ENCODE assay signal across 18 cellular contexts in genomic region chr7:87853237-87853864, GRCh38. TPM values are rescaled to one million over a fixed set of nuclear protein-coding genes. Genes with fewer than 3 reads are reported as not detected.
A peak's percentile ranks its signal among the peaks of the same experiment; 100 is the strongest.
DNase-seq lines count a peak whose midpoint lies in the region; ATAC-seq, FAIRE-seq and TF ChIP-seq lines count a peak whose summit lies in the region.
"Had no signal": no experiment of that assay in that cellular context is flagged by ENCODE, and none has a peak within 500 bp of the region (broad histone marks: within the 10 kb centered on the region; RNA-seq: fewer than 3 reads in every experiment).

No MANE protein-coding gene starts in this region.

- BruUV-seq in HCT116 (replicated peaks; lab: Mats Ljungman, UMichigan): no TSS peak

- no peaks in the 10 kb centered on the region for H3K27me3 ChIP-seq in HCT116 (ENCODE audit: insufficient read depth, low read length)
- no peaks in the 10 kb centered on the region for H3K27me3 ChIP-seq in bronchial epithelial cell (ENCODE audit: control insufficient read depth, insufficient read depth, low read length)
- H3K27me3 ChIP-seq: cardiac muscle cell, esophagus muscularis mucosa, SJCRH30 had no signal

- H3K27ac ChIP-seq in HCT116 (ENCODE audit: low read depth, low read length): no peak overlapping the region
- H3K27ac ChIP-seq: cardiac muscle cell, esophagus muscularis mucosa, SJCRH30 had no signal

- H3K4me3 ChIP-seq in HCT116 (replicated peaks in 1 of 2; ENCODE audit: low read depth in 1 of 2, low read length in 2 of 2) (no peak overlapping the region), bronchial epithelial cell (ENCODE audit: low read depth, low read length) (no peak overlapping the region)
- H3K4me3 ChIP-seq: cardiac muscle cell, esophagus muscularis mucosa, SJCRH30 had no signal

- in situ Hi-C loops in G401 (cut with HindIII; ENCODE audit: low sequenced_read_pairs): no loop called here

- TF ChIP-seq CTCF in HCT116 (IDR thresholded peaks at IDR 0.05 in 2 of 3, conservative IDR thresholded peaks at IDR 0.05 in 1 of 3; ENCODE audit: borderline replicate concordance in 1 of 3, insufficient read depth in 1 of 3, low read depth in 2 of 3, low read length in 2 of 3) (no peak), bronchial epithelial cell (IDR thresholded peaks at IDR 0.05; ENCODE audit: insufficient read depth, low read length, severe bottlenecking) (no peak)

- no peaks in the 10 kb centered on the region for H3K9me3 ChIP-seq in HCT116 (ENCODE audit: control insufficient read depth in 1 of 2, insufficient read depth in 1 of 2, low read depth in 1 of 2, low read length in 2 of 2)
- H3K9me3 ChIP-seq: esophagus muscularis mucosa, SJCRH30 had no signal

- H3K79me2 ChIP-seq in HCT116 (ENCODE audit: insufficient read depth, low read length): peaks cover 4% of the 10 kb centered on the region; the same call in 1 of the 2 replicates

- DNase-seq in ELR (ENCODE audit: low read depth): peak; percentile 62
- no peak for DNase-seq in HCT116 (ENCODE audit: low read depth, low spot score)
- DNase-seq in bronchial epithelial cell (ENCODE audit: low read depth): peak; percentile 78
- peak; percentile 17 for DNase-seq in myocyte (ENCODE audit: low read depth)
- DNase-seq in SHP77 (lab: John Stamatoyannopoulos, UW): no peak
- no peak for DNase-seq in HK-2 (ENCODE audit: unreplicated experiment)
- no peak for DNase-seq in G401 (ENCODE audit: low spot score)
- DNase-seq: activated CD4-positive, alpha-beta T cell treated with anti-CD3 and anti-CD28 coated beads, Interleukin-2, amount 10 ng/mL, durations not matched to agents 24 days and 14 days; activated naive CD4-positive, alpha-beta T cell treated with anti-CD3 and anti-CD28 coated beads, Interleukin-2, amount 50 U/mL, for 16 hours; activated T-cell treated with anti-CD3 and anti-CD28 coated beads for 4 hours; C1 segment of cervical spinal cord; NCI-H187; NCI-H524 treated with DMSO at 0.1 percent for 48 hours; SJCRH30; T-helper 9 cell had no signal

- peaks cover 0 to 7% of the 10 kb centered on the region in 2 experiments; a peak in 2 of 4 replicates for H3K4me1 ChIP-seq in HCT116 (ENCODE audit: control insufficient read depth in 1 of 2, insufficient read depth in 2 of 2, low read length in 2 of 2)
- H3K4me1 ChIP-seq: esophagus muscularis mucosa, SJCRH30 had no signal

- no peaks in the 10 kb centered on the region for H4K20me1 ChIP-seq in HCT116 (ENCODE audit: insufficient read depth)

- FAIRE-seq in bronchial epithelial cell (lab: Jason Lieb, UNC): no peak

- RAD21 ChIA-PET in HCT116 (lab: Charles Lee; ENCODE audit: low non-redundant PET in 1 of 2, low total read pairs in 2 of 2, uncharacterized antibody in 2 of 2, unreplicated experiment in 2 of 2): no interaction called here

- no peak overlapping the region for H3K9ac ChIP-seq in HCT116 (ENCODE audit: low read length)

- no peak for TF ChIP-seq POLR2A in HCT116 (IDR thresholded peaks at IDR 0.05; ENCODE audit: borderline replicate concordance, extremely low read depth, insufficient read depth, insufficient read length)

- no peak for ATAC-seq in HCT116
- ATAC-seq: stimulated activated memory B cell treated with anti-CD40 and anti-IgM and Interleukin-4, amounts not matched to agents 10 μg/mL and 1 μg/mL and 100 μg/mL, for 72 hours had no signal

- intact Hi-C loops in HCT116 (cut with micrococcal nuclease): no loop called here

- H3K4me2 ChIP-seq in HCT116 (ENCODE audit: low read length): peak overlapping the region; percentile 21

- POLR2A ChIA-PET in HCT116 (lab: Charles Lee): no interaction called here

- H2AFZ ChIP-seq in HCT116 (ENCODE audit: low read depth, low read length, poor library complexity, severe bottlenecking): no peak overlapping the region

- H3K36me3 ChIP-seq in HCT116 (ENCODE audit: control insufficient read depth in 1 of 2, insufficient read depth in 2 of 2, low read length in 2 of 2): peaks cover 2 to 22% of the 10 kb centered on the region in 2 experiments; a peak in 3 of 4 replicates
- no peaks in the 10 kb centered on the region for H3K36me3 ChIP-seq in bronchial epithelial cell (ENCODE audit: control insufficient read depth, insufficient read depth, low read length)

- CTCF ChIA-PET in HCT116 (lab: Charles Lee): no interaction called here

- H3K9me2 ChIP-seq in HCT116 (ENCODE audit: insufficient read depth): no peaks in the 10 kb centered on the region

- TF ChIP-seq RAD21 in HCT116 (IDR thresholded peaks at IDR 0.05; ENCODE audit: low read depth): no peak

TF ChIP-seq in HCT116, 20 proteins besides CTCF, POLR2A, EP300 and RAD21:
- no peak for TF ChIP-seq TCF7L2 (IDR thresholded peaks at IDR 0.05; ENCODE audit: borderline replicate concordance, extremely low read depth, insufficient read depth, insufficient read length)
- TF ChIP-seq SP1 (IDR thresholded peaks at IDR 0.05; ENCODE audit: low read depth): no peak

RNA-seq across cellular contexts. Expression of gene SLC25A40, which starts 22.8 kb away (rescaled TPM):
- total RNA-seq in HCT116 (2021; ENCODE audit: unreplicated experiment): 32.4 TPM
- 6.2 and 8.3 TPM in 2 replicates for polyA plus RNA-seq in HCT116 (2012)
- total RNA-seq in bronchial epithelial cell: 2.6 and 3.9 TPM in 2 replicates
- 10.6 and 12.4 TPM in 2 replicates for total RNA-seq in myocyte
- 6.6 TPM for polyA plus RNA-seq in myocyte (2012)
- total RNA-seq in G401 (2014; rRNA removed; shearing (Covaris generic)): 13.0 and 20.4 TPM in 2 replicates

RNA-seq across cellular contexts. Expression of gene DBF4, which starts 22.9 kb away (rescaled TPM):
- total RNA-seq in HCT116 (2021; ENCODE audit: unreplicated experiment): 62.2 TPM
- polyA plus RNA-seq in HCT116 (2012): 11.4 and 17.8 TPM in 2 replicates
- 5.8 and 9.7 TPM in 2 replicates for total RNA-seq in bronchial epithelial cell
- total RNA-seq in myocyte: 14.8 and 18.6 TPM in 2 replicates
- polyA plus RNA-seq in myocyte (2012): 2.3 TPM
- total RNA-seq in G401 (2014; rRNA removed; shearing (Covaris generic)): 65.6 and 77.7 TPM in 2 replicates

Comparison
In these comparisons a context has a peak if more than half of its experiments do, and no peak if none do; other contexts are left out.
1. DNase-seq: peak in ELR (single experiment), bronchial epithelial cell (single experiment) and myocyte (single experiment); none in HCT116 (single experiment), SHP77 (0 of 2), HK-2 (single experiment) and G401 (single experiment).